Comparison of ENCODE assay signal across 7 cellular contexts in genomic region chr14:25869854-25870253, GRCh38.
"Had no signal": no experiment of that assay in that cellular context is flagged by ENCODE, and none has a peak within 500 bp of the region (broad histone marks: within the 10 kb centered on the region; RNA-seq: fewer than 3 reads in every experiment).

No MANE protein-coding gene starts in this region.

- H3K27ac ChIP-seq: HL-60, KMS-11 had no signal

- ATAC-seq: K562 had no signal

- FAIRE-seq: HTR-8/SVneo, K562 had no signal

- H3K4me2 ChIP-seq: KMS-11 had no signal

- H3K4me3 ChIP-seq: K562 had no signal

- H3K9ac ChIP-seq: KMS-11 had no signal

- DNase-seq: IMR-90, KBM-7, KG1 had no signal
